In genomic region chr19:5127710-5128109, GRCh38 we compare ENCODE assay signal across 17 cellular contexts.
DNase-seq lines count a peak whose midpoint lies in the region; ATAC-seq and TF ChIP-seq lines count a peak whose summit lies in the region.
"Had no signal": no experiment of that assay in that cellular context is flagged by ENCODE, and none has a peak within 500 bp of the region (broad histone marks: within the 10 kb centered on the region; RNA-seq: fewer than 3 reads in every experiment).

No MANE protein-coding gene starts in this region.

- TF ChIP-seq POLR2A in adrenal gland (IDR thresholded peaks at IDR 0.05) (no peak), testis (IDR thresholded peaks at IDR 0.05) (no peak), esophagus squamous epithelium (IDR thresholded peaks at IDR 0.05) (no peak)

- no peaks in the 10 kb centered on the region for H3K4me1 Mint-ChIP-seq in T-helper 2 cell treated with Interferon-gamma antibody and Interleukin-4, amounts not matched to agents 5 μg/mL and 100 μg/mL, for 36 hours (ENCODE audit: low read depth)

- no peak overlapping the region for H3K27ac Mint-ChIP-seq in T-helper 2 cell treated with Interferon-gamma antibody and Interleukin-4, amounts not matched to agents 5 μg/mL and 100 μg/mL, for 36 hours

- no peaks in the 10 kb centered on the region for H3K27me3 ChIP-seq in adrenal gland
- H3K27me3 ChIP-seq in testis = no peaks in the 10 kb centered on the region
- no peaks in the 10 kb centered on the region for H3K27me3 ChIP-seq in esophagus squamous epithelium
- H3K27me3 ChIP-seq: thyroid gland had no signal

- H3K27me3 Mint-ChIP-seq in T-helper 2 cell treated with Interferon-gamma antibody and Interleukin-4, amounts not matched to agents 5 μg/mL and 100 μg/mL, for 36 hours (ENCODE audit: low read depth) = no peaks in the 10 kb centered on the region

- no peaks in the 10 kb centered on the region for H3K9me3 Mint-ChIP-seq in T-helper 2 cell treated with Interferon-gamma antibody and Interleukin-4, amounts not matched to agents 5 μg/mL and 100 μg/mL, for 36 hours

- peak; percentile 19 for DNase-seq in activated T-cell treated with anti-CD3 and anti-CD28 coated beads, Interleukin-2, amount 50 U/mL, for 1 hour
- DNase-seq in activated T-cell treated with anti-CD3 and anti-CD28 coated beads, Interleukin-2, amount 50 U/mL, for 48 hours = no peak
- no peak for DNase-seq in adrenal gland
- no peak for DNase-seq in testis
- DNase-seq in T-helper 2 cell treated with Interferon-gamma antibody and Interleukin-4, amounts not matched to agents 5 μg/mL and 100 μg/mL, for 36 hours (ENCODE audit: low spot score) = no peak
- no peak for DNase-seq in esophagus squamous epithelium (lab: John Stamatoyannopoulos, UW)
- DNase-seq: activated gamma-delta T cell; cortex of kidney; erythroblast; kidney glomerular epithelial cell; MV-4-11; NCI-H226; stimulated activated CD4-positive, alpha-beta T cell treated with anti-CD3 and anti-CD28 coated beads, Interleukin-2, amount 100 ng/mL, for 24 hours had no signal

- H3K4me1 ChIP-seq in adrenal gland (replicated peaks in 1 of 2) (peaks cover 20 to 36% of the 10 kb centered on the region in 2 donors), mesodermal cell (ENCODE audit: control insufficient read depth, insufficient read depth, low read length, poor library complexity, severe bottlenecking) (peaks cover 56% of the 10 kb centered on the region), testis (peaks cover 66% of the 10 kb centered on the region), esophagus squamous epithelium (peaks cover 3 to 39% (median 7%) of the 10 kb centered on the region in 3 donors)
- H3K4me1 ChIP-seq: A549 had no signal

- intact Hi-C loops in adrenal gland (cut with DNase I) (no loop called here), testis (cut with DNase I; ENCODE audit: low total_unique reads) (no loop called here), esophagus squamous epithelium (cut with DNase I) (no loop called here)

- peak overlapping the region in 4 of 5 donors; percentile 59 to 83 (median 65) for H3K27ac ChIP-seq in adrenal gland
- peak overlapping the region; percentile 80 for H3K27ac ChIP-seq in mesodermal cell (ENCODE audit: low read depth, low read length, severe bottlenecking)
- H3K27ac ChIP-seq in testis = peak overlapping the region; percentile 60 to 74
- H3K27ac ChIP-seq in esophagus squamous epithelium = peak overlapping the region in 1 of 4 donors; percentile 28
- H3K27ac ChIP-seq: A549 had no signal

- H3K36me3 ChIP-seq in adrenal gland (replicated peaks in 1 of 2) (peaks cover 0 to 15% of the 10 kb centered on the region in 2 donors), mesodermal cell (ENCODE audit: control insufficient read depth, insufficient read depth, low read length) (peaks cover 16% of the 10 kb centered on the region), testis (ENCODE audit: low read depth, missing control alignments) (no peaks in the 10 kb centered on the region), esophagus squamous epithelium (peaks cover 0 to 87% (median 4%) of the 10 kb centered on the region in 3 donors)

- H3K36me3 Mint-ChIP-seq in T-helper 2 cell treated with Interferon-gamma antibody and Interleukin-4, amounts not matched to agents 5 μg/mL and 100 μg/mL, for 36 hours (ENCODE audit: low read depth) = peaks cover 5% of the 10 kb centered on the region

- 60 to 73% (median 63%) methylated on average over 2 to 12 of the region's 12 CpGs; no CpG with 5 or more reads in 1 of the 4 donors for WGBS in adrenal gland, 4 donors
- WGBS in mesodermal cell (ENCODE audit: insufficient coverage in 2 of 2), 2 experiments = 68 to 87% methylated on average over 6 to 9 of the region's 12 CpGs
- WGBS in testis, 2 donors = 50 to 56% methylated on average over 3 to 10 of the region's 12 CpGs
- WGBS in esophagus squamous epithelium, 2 donors = no CpG with 5 or more reads among the region's 12 CpGs

- H3K4me3 ChIP-seq in adrenal gland (no peak overlapping the region), mesodermal cell (ENCODE audit: extremely low read depth, insufficient read depth, low read length, poor library complexity, severe bottlenecking) (no peak overlapping the region), testis (no peak overlapping the region), esophagus squamous epithelium (no peak overlapping the region)
- H3K4me3 ChIP-seq: A549, thyroid gland had no signal

- TF ChIP-seq CTCF in adrenal gland (IDR thresholded peaks at IDR 0.05) = no peak
- TF ChIP-seq CTCF in testis (IDR thresholded peaks at IDR 0.05) = no peak
- TF ChIP-seq CTCF in esophagus squamous epithelium (IDR thresholded peaks at IDR 0.05) = no peak

- H3K9me3 ChIP-seq in adrenal gland (replicated peaks in 1 of 3) = no peaks in the 10 kb centered on the region
- H3K9me3 ChIP-seq in mesodermal cell (ENCODE audit: control insufficient read depth, low read length) = no peaks in the 10 kb centered on the region
- H3K9me3 ChIP-seq in testis = no peaks in the 10 kb centered on the region
- no peaks in the 10 kb centered on the region for H3K9me3 ChIP-seq in esophagus squamous epithelium
- H3K9me3 ChIP-seq: A549, thyroid gland had no signal

- H3K4me3 Mint-ChIP-seq in T-helper 2 cell treated with Interferon-gamma antibody and Interleukin-4, amounts not matched to agents 5 μg/mL and 100 μg/mL, for 36 hours = no peak overlapping the region

- ATAC-seq in GM18498 (IDR thresholded peaks at IDR 0.05; ENCODE audit: unreplicated experiment) = no peak
- ATAC-seq: A549 had no signal
